ENCODE assay signal across 19 cellular contexts in the genomic region with DNA sequence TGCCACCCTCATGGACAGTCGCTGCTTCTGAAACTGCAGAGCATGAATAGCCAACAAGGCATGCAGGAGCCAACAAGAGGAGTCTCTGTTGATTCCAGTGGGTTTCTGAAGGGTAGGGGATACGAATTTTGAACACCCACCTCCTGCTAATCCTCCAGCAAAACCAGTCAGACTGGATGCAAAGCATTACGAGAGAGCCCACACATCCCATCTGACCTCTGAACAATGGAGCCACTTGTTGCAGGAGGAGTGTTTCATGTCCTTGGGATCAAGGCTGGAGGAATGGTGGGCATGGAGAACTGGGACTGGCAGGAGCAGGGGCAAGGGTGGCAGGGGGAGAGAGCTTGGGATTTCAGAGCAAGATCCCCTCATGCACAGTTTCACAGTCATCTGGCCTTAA. TPM values are rescaled to one million over a fixed set of nuclear protein-coding genes. Genes with fewer than 3 reads are reported as not detected.
DNase-seq lines count a peak whose midpoint lies in the region; ATAC-seq and TF ChIP-seq lines count a peak whose summit lies in the region.
"Had no signal": no experiment of that assay in that cellular context is flagged by ENCODE, and none has a peak within 500 bp of the region (broad histone marks: within the 10 kb centered on the region; RNA-seq: fewer than 3 reads in every experiment).

No MANE protein-coding gene starts in this region.

- no TSS peak for BruUV-seq in mammary epithelial cell (replicated peaks; lab: Mats Ljungman, UMichigan)

- H3K18ac ChIP-seq in neuronal stem cell (ENCODE audit: low read length) (peak overlapping the region; percentile 6), mesenchymal stem cell (ENCODE audit: low read depth in 1 of 2, low read length in 2 of 2) (no peak overlapping the region)

- H3K23ac ChIP-seq in neuronal stem cell (ENCODE audit: low read depth, low read length, poor library complexity): no peak overlapping the region
- no peak overlapping the region for H3K23ac ChIP-seq in mesenchymal stem cell (ENCODE audit: low read length in 2 of 2)

- intact Hi-C loops in breast epithelium (cut with DNase I; ENCODE audit: low total_unique reads) (no loop called here), mammary epithelial cell (cut with micrococcal nuclease) (no loop called here), body of pancreas (cut with DNase I) (no loop called here)

- no peak overlapping the region for H3K9ac ChIP-seq in mammary epithelial cell (ENCODE audit: insufficient read depth, low read length)
- H3K9ac ChIP-seq in neuronal stem cell (ENCODE audit: low read depth, low read length, poor library complexity): no peak overlapping the region
- no peak overlapping the region for H3K9ac ChIP-seq in mesenchymal stem cell (ENCODE audit: low read length)
- H3K9ac ChIP-seq: GM23248, KMS-11, SK-N-SH had no signal

- 23% methylated on average over 3 of the region's 3 CpGs for WGBS in mammary epithelial cell (ENCODE audit: low coverage, missing lambda C conversion rate)
- 25 to 33% methylated on average over 3 of the region's 3 CpGs for WGBS in body of pancreas, 2 donors
- no CpG with 5 or more reads among the region's 3 CpGs for WGBS in neuronal stem cell (ENCODE audit: extremely low coverage in 2 of 2, insufficient read length in 2 of 2, insufficient replicate concordance in 1 of 2), 2 donors
- 33% methylated on average over 1 of the region's 3 CpGs for WGBS in mesenchymal stem cell

- TF ChIP-seq POLR2A in breast epithelium (IDR thresholded peaks at IDR 0.05): no peak
- TF ChIP-seq POLR2A in body of pancreas (IDR thresholded peaks at IDR 0.05): peak in 2 of 3 donors; percentile 31 to 38
- TF ChIP-seq POLR2A in Peyer's patch (IDR thresholded peaks at IDR 0.05): no peak

- H3K14ac ChIP-seq in neuronal stem cell (ENCODE audit: low read length) (no peak overlapping the region), mesenchymal stem cell (ENCODE audit: low read length in 2 of 2) (no peak overlapping the region)

- no peak overlapping the region for H2AFZ ChIP-seq in mammary epithelial cell (ENCODE audit: low read depth, low read length)
- no peak overlapping the region for H2AFZ ChIP-seq in neuronal stem cell (ENCODE audit: low read length)
- H2AFZ ChIP-seq in mesenchymal stem cell (ENCODE audit: low read depth, low read length): no peak overlapping the region
- H2AFZ ChIP-seq: GM23248 had no signal

- H2BK12ac ChIP-seq in neuronal stem cell (ENCODE audit: low read length): no peak overlapping the region
- no peak overlapping the region for H2BK12ac ChIP-seq in mesenchymal stem cell (ENCODE audit: low read length in 2 of 2)

- H3K79me1 ChIP-seq in neuronal stem cell (ENCODE audit: low read depth, low read length) (no peaks in the 10 kb centered on the region), mesenchymal stem cell (replicated peaks; ENCODE audit: low read length, poor library complexity, severe bottlenecking) (no peaks in the 10 kb centered on the region)

- TF ChIP-seq CTCF in breast epithelium (IDR thresholded peaks at IDR 0.05): no peak
- no peak for TF ChIP-seq CTCF in mammary epithelial cell (conservative IDR thresholded peaks at IDR 0.05 in 1 of 2, IDR thresholded peaks at IDR 0.05 in 1 of 2; ENCODE audit: extremely low read depth in 1 of 2, insufficient read depth in 1 of 2, low read depth in 1 of 2, low read length in 2 of 2)
- no peak for TF ChIP-seq CTCF in body of pancreas (IDR thresholded peaks at IDR 0.05)
- no peak for TF ChIP-seq CTCF in Peyer's patch (IDR thresholded peaks at IDR 0.05)

- H3K27me3 ChIP-seq in breast epithelium (no peaks in the 10 kb centered on the region), mammary epithelial cell (ENCODE audit: insufficient read depth, low read length) (no peaks in the 10 kb centered on the region), body of pancreas (no peaks in the 10 kb centered on the region), neuronal stem cell (ENCODE audit: control insufficient read depth in 3 of 3, insufficient read depth in 3 of 3, low read depth in 1 of 3, low read length in 3 of 3) (peaks cover 0 to 16% (median 0%) of the 10 kb centered on the region in 3 experiments), mesenchymal stem cell (ENCODE audit: control insufficient read depth in 1 of 2, insufficient read depth in 1 of 2, low read length in 2 of 2) (peaks cover 31 to 60% of the 10 kb centered on the region in 2 experiments), Peyer's patch (no peaks in the 10 kb centered on the region)

- dilution Hi-C loops in mammary epithelial cell (cut with HindIII; ENCODE audit: low sequenced_read_pairs): no loop called here

- DNase-seq in breast epithelium (ENCODE audit: low spot score in 2 of 2) (no peak), mammary epithelial cell (no peak), body of pancreas (peak in 3 of 4 donors; percentile 12 to 30 (median 29)), neuronal stem cell (ENCODE audit: low spot score) (no peak), germinal center (ENCODE audit: low spot score) (no peak), NCI-H2029 (lab: John Stamatoyannopoulos, UW) (no peak), mesenchymal stem cell (no peak), Peyer's patch (no peak)
- DNase-seq: C1 segment of cervical spinal cord, GM23248, NCI-H1105, NCI-H1694 treated with DMSO at 0.1 percent for 48 hours, NCI-H510A, SK-N-SH had no signal

- H3K27ac ChIP-seq in breast epithelium (peak overlapping the region; percentile 92 to 93), mammary epithelial cell (ENCODE audit: insufficient read depth, low read depth, low read length) (no peak overlapping the region), body of pancreas (peak overlapping the region; percentile 42 to 91 (median 84)), neuronal stem cell (replicated peaks; ENCODE audit: low read length) (no peak overlapping the region), mesenchymal stem cell (ENCODE audit: low read length, poor library complexity, severe bottlenecking) (no peak overlapping the region), Peyer's patch (no peak overlapping the region)
- H3K27ac ChIP-seq: GM23248, KMS-11 had no signal

- no peak overlapping the region for H4K91ac ChIP-seq in neuronal stem cell (ENCODE audit: low read depth, low read length, poor library complexity)
- H4K91ac ChIP-seq in mesenchymal stem cell (ENCODE audit: low read length): no peak overlapping the region

- H3K4ac ChIP-seq in neuronal stem cell (ENCODE audit: low read length): no peak overlapping the region
- no peak overlapping the region for H3K4ac ChIP-seq in mesenchymal stem cell (ENCODE audit: low read depth in 1 of 2, low read length in 2 of 2)

- H4K8ac ChIP-seq in neuronal stem cell (ENCODE audit: low read depth, low read length) (no peak overlapping the region), mesenchymal stem cell (ENCODE audit: low read length) (no peak overlapping the region)

- no peaks in the 10 kb centered on the region for H3K36me3 ChIP-seq in breast epithelium
- no peaks in the 10 kb centered on the region for H3K36me3 ChIP-seq in mammary epithelial cell (ENCODE audit: insufficient read depth, low read length)
- H3K36me3 ChIP-seq in body of pancreas (replicated peaks in 1 of 2; ENCODE audit: insufficient read depth in 1 of 2, low read depth in 2 of 2): no peaks in the 10 kb centered on the region
- H3K36me3 ChIP-seq in neuronal stem cell (replicated peaks in 1 of 2; ENCODE audit: control insufficient read depth in 2 of 2, insufficient read depth in 2 of 2, low read length in 2 of 2): no peaks in the 10 kb centered on the region
- no peaks in the 10 kb centered on the region for H3K36me3 ChIP-seq in mesenchymal stem cell (ENCODE audit: control insufficient read depth in 1 of 2, insufficient read depth in 2 of 2, low read depth in 1 of 2, low read length in 2 of 2)
- H3K36me3 ChIP-seq in Peyer's patch: no peaks in the 10 kb centered on the region

- H3K4me3 ChIP-seq in breast epithelium: peak overlapping the region in 2 of 3 donors; percentile 45 to 65
- no peak overlapping the region for H3K4me3 ChIP-seq in mammary epithelial cell (replicated peaks in 1 of 3; ENCODE audit: insufficient read depth in 1 of 3, low read depth in 2 of 3, low read length in 3 of 3)
- no peak overlapping the region for H3K4me3 ChIP-seq in body of pancreas
- no peak overlapping the region for H3K4me3 ChIP-seq in neuronal stem cell (ENCODE audit: low read length in 2 of 2)
- no peak overlapping the region for H3K4me3 ChIP-seq in mesenchymal stem cell (ENCODE audit: insufficient read depth in 1 of 2, low read depth in 1 of 2, low read length in 2 of 2)
- no peak overlapping the region for H3K4me3 ChIP-seq in Peyer's patch
- H3K4me3 ChIP-seq: GM12878, GM23248 had no signal

- no peaks in the 10 kb centered on the region for H3K79me2 ChIP-seq in mammary epithelial cell (ENCODE audit: insufficient read depth, low read length)

- in situ Hi-C loops in mammary epithelial cell (cut with MboI; ENCODE audit: low sequenced_read_pairs in 2 of 2): no loop called here

- peak overlapping the region; percentile 45 for H2BK5ac ChIP-seq in neuronal stem cell (ENCODE audit: low read length)
- H2BK5ac ChIP-seq in mesenchymal stem cell (ENCODE audit: low read depth, low read length, poor library complexity, severe bottlenecking): no peak overlapping the region

- CTCF ChIA-PET in mammary epithelial cell (lab: Charles Lee; ENCODE audit: low non-redundant PET): no interaction called here

- H3K9me3 ChIP-seq in breast epithelium (no peaks in the 10 kb centered on the region), mammary epithelial cell (replicated peaks; ENCODE audit: insufficient read depth, low read length) (no peaks in the 10 kb centered on the region), body of pancreas (no peaks in the 10 kb centered on the region), neuronal stem cell (replicated peaks in 1 of 2; ENCODE audit: control insufficient read depth in 2 of 2, insufficient read depth in 1 of 2, low read depth in 1 of 2, low read length in 2 of 2) (no peaks in the 10 kb centered on the region), mesenchymal stem cell (ENCODE audit: control insufficient read depth, low read length) (no peaks in the 10 kb centered on the region), Peyer's patch (no peaks in the 10 kb centered on the region)
- H3K9me3 ChIP-seq: SK-N-SH had no signal

- H2AK5ac ChIP-seq in neuronal stem cell (ENCODE audit: low read depth, low read length) (no peak overlapping the region), mesenchymal stem cell (ENCODE audit: low read length, severe bottlenecking) (no peak overlapping the region)

- ATAC-seq in body of pancreas: peak; percentile 54
- ATAC-seq: GM12878, Right ventricle myocardium inferior had no signal

- H2BK15ac ChIP-seq in neuronal stem cell (ENCODE audit: low read length): peak overlapping the region; percentile 7
- no peak overlapping the region for H2BK15ac ChIP-seq in mesenchymal stem cell (ENCODE audit: low read depth, poor library complexity, severe bottlenecking)

- no peak overlapping the region for H2BK120ac ChIP-seq in neuronal stem cell (ENCODE audit: low read depth, low read length)
- H2BK120ac ChIP-seq in mesenchymal stem cell (ENCODE audit: low read depth, low read length): no peak overlapping the region

- H3K4me2 ChIP-seq in mammary epithelial cell (ENCODE audit: insufficient read depth, low read depth, low read length) (no peak overlapping the region), neuronal stem cell (ENCODE audit: insufficient read depth, low read length, poor library complexity, severe bottlenecking) (no peak overlapping the region), mesenchymal stem cell (ENCODE audit: low read length, poor library complexity, severe bottlenecking) (no peak overlapping the region)
- H3K4me2 ChIP-seq: KMS-11, SK-N-SH had no signal

- H3K4me1 ChIP-seq in breast epithelium: no peaks in the 10 kb centered on the region
- H3K4me1 ChIP-seq in mammary epithelial cell (ENCODE audit: insufficient read depth, low read length): peaks cover 9% of the 10 kb centered on the region
- H3K4me1 ChIP-seq in body of pancreas: peaks cover 8% of the 10 kb centered on the region
- H3K4me1 ChIP-seq in neuronal stem cell (ENCODE audit: control insufficient read depth in 2 of 2, insufficient read depth in 1 of 2, low read depth in 1 of 2, low read length in 2 of 2): peaks cover 3 to 4% of the 10 kb centered on the region in 2 donors
- no peaks in the 10 kb centered on the region for H3K4me1 ChIP-seq in mesenchymal stem cell (ENCODE audit: control insufficient read depth, insufficient read depth, low read depth, low read length)
- H3K4me1 ChIP-seq in Peyer's patch: no peaks in the 10 kb centered on the region

- no peaks in the 10 kb centered on the region for H4K20me1 ChIP-seq in mammary epithelial cell (ENCODE audit: insufficient read depth, low read length)

RNA-seq across cellular contexts. Expression of a gene that starts 1.6 kb away (rescaled TPM):
- total RNA-seq in breast epithelium: 10 to 100 TPM in 2 of 3 donors, under 1 TPM in 1; 0.16 to 97.0 (median 52.1) TPM
- total RNA-seq in mammary epithelial cell: 1 to 10 TPM in 1 of 2 donors, not detected in 1; 4.2 TPM
- 0.18 TPM for polyA plus RNA-seq in mammary epithelial cell
- 0.93 TPM for polyA minus RNA-seq in mammary epithelial cell
- total RNA-seq in body of pancreas: 10 to 100 TPM; 20.4 to 23.1 TPM
- polyA plus RNA-seq in neuronal stem cell (2013, experiment 1 of 2): 0.31 TPM
- polyA plus RNA-seq in neuronal stem cell (2013, experiment 2 of 2): 0.40 TPM
- not detected for polyA plus RNA-seq in mesenchymal stem cell (2013, experiment 1 of 2)
- polyA plus RNA-seq in mesenchymal stem cell (2013, experiment 2 of 2): not detected
- total RNA-seq in Peyer's patch: not detected
- total RNA-seq: G401, GM12878, GM23248, MCF 10A, Right ventricle myocardium inferior had no signal
- polyA plus RNA-seq: GM12878, GM23248, SK-N-SH had no signal

Comparison
In these comparisons a context has a peak if more than half of its experiments do, and no peak if none do; other contexts are left out.
1. H3K27ac ChIP-seq: peak in breast epithelium (2 of 2) and body of pancreas (4 of 4); none in mammary epithelial cell (single experiment), neuronal stem cell (single experiment), mesenchymal stem cell (single experiment) and Peyer's patch (0 of 4).
2. H3K4me3 ChIP-seq: peak in breast epithelium (2 of 3); none in mammary epithelial cell (0 of 3), body of pancreas (0 of 2), neuronal stem cell (0 of 2), mesenchymal stem cell (0 of 2) and Peyer's patch (0 of 4).
3. DNase-seq: peak in body of pancreas (3 of 4); none in breast epithelium (0 of 2), mammary epithelial cell (single experiment), neuronal stem cell (single experiment), germinal center (single experiment), NCI-H2029 (single experiment), mesenchymal stem cell (single experiment) and Peyer's patch (0 of 3).
4. POLR2A ChIP-seq: peak in body of pancreas (2 of 3); none in breast epithelium (single experiment) and Peyer's patch (0 of 2).